26 cellular contexts compared by ENCODE assay signal in the genomic region with DNA sequence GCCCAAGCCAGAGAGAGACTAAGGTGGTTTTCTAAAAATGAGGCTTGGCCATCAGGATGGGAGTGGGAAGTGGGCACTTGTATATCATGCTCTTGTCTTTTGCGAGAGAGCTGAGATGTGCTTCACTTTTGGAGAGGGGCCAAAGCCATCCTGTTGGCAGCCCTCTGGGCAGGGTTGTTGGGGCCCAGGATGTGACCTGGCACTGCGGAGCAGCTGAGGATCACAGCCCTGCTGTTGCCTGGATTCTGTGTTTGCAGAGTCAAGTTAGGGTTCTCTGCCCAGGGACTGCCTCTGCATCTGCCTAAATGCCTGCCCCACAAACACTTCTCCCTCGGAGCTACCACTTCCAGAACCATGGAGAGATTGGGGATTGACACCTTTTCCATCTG.
DNase-seq lines count a peak whose midpoint lies in the region; ATAC-seq and TF ChIP-seq lines count a peak whose summit lies in the region.
"Had no signal": no experiment of that assay in that cellular context is flagged by ENCODE, and none has a peak within 500 bp of the region (broad histone marks: within the 10 kb centered on the region; RNA-seq: fewer than 3 reads in every experiment).

No MANE protein-coding gene starts in this region.

- H3K4me1 ChIP-seq in heart left ventricle = peaks cover 0 to 31% (median 9%) of the 10 kb centered on the region in 12 donors

- peaks cover 0 to 99% (median 85%) of the 10 kb centered on the region in 9 donors for H3K36me3 ChIP-seq in heart left ventricle

- no peaks in the 10 kb centered on the region for H3K9me3 ChIP-seq in heart left ventricle
- H3K9me3 ChIP-seq: spleen, tibial artery had no signal

- H3K27ac ChIP-seq in heart left ventricle = no peak overlapping the region
- H3K27ac ChIP-seq: brain microvascular endothelial cell, SK-N-MC, spleen, tibial artery, WERI-Rb-1 had no signal

- TF ChIP-seq CTCF in heart left ventricle (IDR thresholded peaks at IDR 0.05) = no peak

- intact Hi-C loops in heart left ventricle (cut with DNase I) = loop anchor here in 2 of 10 donors (10.0 kb wide), 1 partner anchor 130 kb away; no protein-coding TSS in a partner anchor

- 35 to 53% (median 43%) methylated on average over 2 to 3 of the region's 3 CpGs for WGBS in heart left ventricle, 4 donors

- no peaks in the 10 kb centered on the region for H3K27me3 ChIP-seq in heart left ventricle
- H3K27me3 ChIP-seq: brain microvascular endothelial cell, spleen, tibial artery had no signal

- H3K4me3 ChIP-seq in heart left ventricle = no peak overlapping the region
- H3K4me3 ChIP-seq: SK-N-MC, spleen, tibial artery had no signal

- peak; percentile 25 for DNase-seq in COLO668 (lab: John Stamatoyannopoulos, UW; ENCODE audit: unreplicated experiment)
- peak; percentile 69 for DNase-seq in NCI-H1092 (lab: John Stamatoyannopoulos, UW)
- peak; percentile 43 for DNase-seq in NCI-H446 treated with DMSO at 0.1 percent for 48 hours (lab: John Stamatoyannopoulos, UW)
- peak in 3 of 5 donors; percentile 53 to 62 (median 57) for DNase-seq in heart left ventricle
- no peak for DNase-seq in HT-29 (ENCODE audit: low spot score)
- DNase-seq in MV-4-11 (lab: John Stamatoyannopoulos, UW) = no peak
- no peak for DNase-seq in NCI-H82 (lab: John Stamatoyannopoulos, UW)
- DNase-seq: activated CD4-positive, alpha-beta T cell treated with anti-CD3 and anti-CD28 coated beads, Interleukin-2, amount 50 U/mL, for 1 hour; activated CD8-positive, alpha-beta memory T cell treated with anti-CD3 and anti-CD28 coated beads, Interleukin-2, amount 50 U/mL, for 4 hours; activated naive CD8-positive, alpha-beta T cell treated with anti-CD3 and anti-CD28 coated beads, Interleukin-2, amount 50 U/mL, for 24 hours; brain microvascular endothelial cell; CD4-positive, alpha-beta T cell; DMS 273 treated with DMSO at 0.1 percent for 48 hours; GDM1; mesenchymal stem cell; NCI-H2227 treated with DMSO at 0.1 percent for 48 hours; NK-92 treated with Interleukin-12 subunit alpha and Interleukin-12 subunit beta, amount 100 ng/mL, for 24 hours; spleen; stimulated activated CD4-positive, alpha-beta T cell treated with anti-CD3 and anti-CD28 coated beads, Interleukin-4, amount 100 ng/mL, for 24 hours; stimulated activated naive CD8-positive, alpha-beta T cell treated with anti-CD3 and anti-CD28 coated beads, Interleukin-15, Interleukin-2, amounts not matched to agents 100 U/mL and 50 U/mL, for 24 hours; T-helper 2 cell; tibial artery; WERI-Rb-1 had no signal

- ATAC-seq in heart left ventricle (peak; percentile 54 to 77 (median 70)), HG03135 (IDR thresholded peaks at IDR 0.05; ENCODE audit: unreplicated experiment) (no peak)
- ATAC-seq: activated naive CD8-positive, alpha-beta T cell treated with anti-CD3 and anti-CD28 coated beads, Interleukin-2, amount 50 U/mL, for 24 hours; activated T-helper 17 cell treated with anti-CD3 and anti-CD28 coated beads, Interleukin-2, amount 50 U/mL, for 72 hours; stimulated activated naive CD8-positive, alpha-beta T cell treated with anti-CD3 and anti-CD28 coated beads, Interleukin-15, Interleukin-2, amounts not matched to agents 100 U/mL and 50 U/mL, for 24 hours had no signal

- TF ChIP-seq POLR2A in heart left ventricle (IDR thresholded peaks at IDR 0.05) = no peak

Comparison
In these comparisons a context has a peak if more than half of its experiments do, and no peak if none do; other contexts are left out.
1. DNase-seq: peak in COLO668 (single experiment), NCI-H1092 (single experiment), NCI-H446 treated with DMSO at 0.1 percent for 48 hours (single experiment) and heart left ventricle (3 of 5); none in HT-29 (single experiment), MV-4-11 (single experiment) and NCI-H82 (single experiment).